In the genomic region with DNA sequence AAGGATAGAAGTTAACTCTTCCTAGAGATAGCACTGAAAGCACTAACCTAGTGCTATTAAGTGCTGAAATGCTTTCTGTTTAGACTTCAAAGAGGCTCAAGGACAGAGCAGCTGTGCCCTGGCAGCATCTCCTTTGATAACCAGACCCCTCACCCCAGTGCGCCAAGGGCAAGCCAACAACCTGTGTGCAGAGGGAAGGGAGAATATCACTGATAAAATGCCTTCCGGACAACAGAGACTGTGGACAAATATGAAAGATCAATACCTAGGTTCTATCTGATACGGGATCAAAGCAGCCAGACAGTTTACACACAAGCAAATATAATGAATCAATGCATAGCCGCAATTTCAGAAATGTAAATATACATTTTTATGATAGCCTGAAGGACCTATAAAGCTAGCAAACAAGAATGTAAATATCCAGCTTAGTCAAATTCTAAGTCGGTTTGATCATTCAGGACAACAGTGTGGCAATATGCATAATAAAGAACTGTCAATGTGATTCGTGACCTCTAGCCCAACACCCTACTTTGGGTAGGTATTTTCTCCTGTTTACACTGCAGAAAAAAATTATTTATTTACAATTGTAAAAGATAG, we compare ENCODE assay signal across 1 cellular context.
TF ChIP-seq lines count a peak whose summit lies in the region.

No MANE protein-coding gene starts in this region.

TF ChIP-seq in HepG2, 621 proteins besides CTCF, POLR2A, EP300 and RAD21 (continued from another document and continues in another):
- TF ChIP-seq THAP8 (CRISPR knock-in tag; IDR thresholded peaks at IDR 0.05; ENCODE audit: borderline replicate concordance): no peak
- peak; percentile 84; the same call in 1 of the 2 replicates for TF ChIP-seq ZNF557 (CRISPR knock-in tag; IDR thresholded peaks at IDR 0.05)
- peak; percentile 97 for TF ChIP-seq SIX4 (CRISPR knock-in tag; IDR thresholded peaks at IDR 0.05)
- TF ChIP-seq ZKSCAN1 (IDR thresholded peaks at IDR 0.05; ENCODE audit: low read length): peak; percentile 65; the same call in 1 of the 2 replicates
- no peak for TF ChIP-seq HNRNPH1 (optimal IDR thresholded peaks at IDR 0.05; ENCODE audit: low read depth, low read length)
- peak; percentile 100 for TF ChIP-seq ZNF609 (CRISPR knock-in tag; IDR thresholded peaks at IDR 0.05; ENCODE audit: borderline replicate concordance)
- TF ChIP-seq MAF1 (CRISPR knock-in tag; IDR thresholded peaks at IDR 0.05; ENCODE audit: borderline replicate concordance): no peak
- TF ChIP-seq GTF3A (CRISPR knock-in tag; conservative IDR thresholded peaks at IDR 0.05): peak; percentile 61; the same call in 1 of the 2 replicates
- TF ChIP-seq ZNF775 (CRISPR knock-in tag; IDR thresholded peaks at IDR 0.05; ENCODE audit: borderline replicate concordance): peak; percentile 87
- no peak; the same call in 1 of the 2 replicates for TF ChIP-seq ZSCAN22 (CRISPR knock-in tag; IDR thresholded peaks at IDR 0.05)
- TF ChIP-seq RORA (CRISPR knock-in tag; IDR thresholded peaks at IDR 0.05): peak; percentile 78
- TF ChIP-seq, protein P1, sequence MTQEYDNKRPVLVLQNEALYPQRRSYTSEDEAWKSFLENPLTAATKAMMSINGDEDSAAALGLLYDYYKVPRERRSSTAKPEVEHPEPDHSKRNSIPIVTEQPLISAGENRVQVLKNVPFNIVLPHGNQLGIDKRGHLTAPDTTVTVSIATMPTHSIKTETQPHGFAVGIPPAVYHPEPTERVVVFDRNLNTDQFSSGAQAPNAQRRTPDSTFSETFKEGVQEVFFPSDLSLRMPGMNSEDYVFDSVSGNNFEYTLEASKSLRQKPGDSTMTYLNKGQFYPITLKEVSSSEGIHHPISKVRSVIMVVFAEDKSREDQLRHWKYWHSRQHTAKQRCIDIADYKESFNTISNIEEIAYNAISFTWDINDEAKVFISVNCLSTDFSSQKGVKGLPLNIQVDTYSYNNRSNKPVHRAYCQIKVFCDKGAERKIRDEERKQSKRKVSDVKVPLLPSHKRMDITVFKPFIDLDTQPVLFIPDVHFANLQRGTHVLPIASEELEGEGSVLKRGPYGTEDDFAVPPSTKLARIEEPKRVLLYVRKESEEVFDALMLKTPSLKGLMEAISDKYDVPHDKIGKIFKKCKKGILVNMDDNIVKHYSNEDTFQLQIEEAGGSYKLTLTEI (CRISPR knock-in tag; conservative IDR thresholded peaks at IDR 0.05): no peak
- peak; percentile 81; the same call in 1 of the 2 replicates for TF ChIP-seq ZNF713 (CRISPR knock-in tag; IDR thresholded peaks at IDR 0.05)
- TF ChIP-seq NFE2L1 (CRISPR knock-in tag; IDR thresholded peaks at IDR 0.05; ENCODE audit: borderline replicate concordance): no peak
- TF ChIP-seq TBX3 (IDR thresholded peaks at IDR 0.05; ENCODE audit: borderline replicate concordance): peak; percentile 100
- TF ChIP-seq, protein P2, sequence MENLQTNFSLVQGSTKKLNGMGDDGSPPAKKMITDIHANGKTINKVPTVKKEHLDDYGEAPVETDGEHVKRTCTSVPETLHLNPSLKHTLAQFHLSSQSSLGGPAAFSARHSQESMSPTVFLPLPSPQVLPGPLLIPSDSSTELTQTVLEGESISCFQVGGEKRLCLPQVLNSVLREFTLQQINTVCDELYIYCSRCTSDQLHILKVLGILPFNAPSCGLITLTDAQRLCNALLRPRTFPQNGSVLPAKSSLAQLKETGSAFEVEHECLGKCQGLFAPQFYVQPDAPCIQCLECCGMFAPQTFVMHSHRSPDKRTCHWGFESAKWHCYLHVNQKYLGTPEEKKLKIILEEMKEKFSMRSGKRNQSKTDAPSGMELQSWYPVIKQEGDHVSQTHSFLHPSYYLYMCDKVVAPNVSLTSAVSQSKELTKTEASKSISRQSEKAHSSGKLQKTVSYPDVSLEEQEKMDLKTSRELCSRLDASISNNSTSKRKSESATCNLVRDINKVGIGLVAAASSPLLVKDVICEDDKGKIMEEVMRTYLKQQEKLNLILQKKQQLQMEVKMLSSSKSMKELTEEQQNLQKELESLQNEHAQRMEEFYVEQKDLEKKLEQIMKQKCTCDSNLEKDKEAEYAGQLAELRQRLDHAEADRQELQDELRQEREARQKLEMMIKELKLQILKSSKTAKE (CRISPR knock-in tag; IDR thresholded peaks at IDR 0.05; ENCODE audit: borderline replicate concordance): peak; percentile 100
- TF ChIP-seq FOXJ3 (CRISPR knock-in tag; IDR thresholded peaks at IDR 0.05; ENCODE audit: borderline replicate concordance): peak; percentile 100
- TF ChIP-seq REXO4 (CRISPR knock-in tag; IDR thresholded peaks at IDR 0.05; ENCODE audit: borderline replicate concordance): no peak
- TF ChIP-seq, protein P3, sequence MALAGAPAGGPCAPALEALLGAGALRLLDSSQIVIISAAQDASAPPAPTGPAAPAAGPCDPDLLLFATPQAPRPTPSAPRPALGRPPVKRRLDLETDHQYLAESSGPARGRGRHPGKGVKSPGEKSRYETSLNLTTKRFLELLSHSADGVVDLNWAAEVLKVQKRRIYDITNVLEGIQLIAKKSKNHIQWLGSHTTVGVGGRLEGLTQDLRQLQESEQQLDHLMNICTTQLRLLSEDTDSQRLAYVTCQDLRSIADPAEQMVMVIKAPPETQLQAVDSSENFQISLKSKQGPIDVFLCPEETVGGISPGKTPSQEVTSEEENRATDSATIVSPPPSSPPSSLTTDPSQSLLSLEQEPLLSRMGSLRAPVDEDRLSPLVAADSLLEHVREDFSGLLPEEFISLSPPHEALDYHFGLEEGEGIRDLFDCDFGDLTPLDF (CRISPR knock-in tag; IDR thresholded peaks at IDR 0.05): peak; percentile 10; the same call in 1 of the 2 replicates
- no peak for TF ChIP-seq AKNA (CRISPR knock-in tag; IDR thresholded peaks at IDR 0.05; ENCODE audit: borderline replicate concordance)
- TF ChIP-seq ZNF746 (CRISPR knock-in tag; IDR thresholded peaks at IDR 0.05): peak; percentile 99
- no peak for TF ChIP-seq ATAD3A (CRISPR knock-in tag; IDR thresholded peaks at IDR 0.05)
- TF ChIP-seq ZHX2 (IDR thresholded peaks at IDR 0.05; ENCODE audit: low read depth): peak; percentile 53; the same call in 1 of the 2 replicates
- peak; percentile 92; the same call in 1 of the 2 replicates for TF ChIP-seq ZHX2 (CRISPR knock-in tag; IDR thresholded peaks at IDR 0.05; ENCODE audit: borderline replicate concordance)
- TF ChIP-seq, protein P4, sequence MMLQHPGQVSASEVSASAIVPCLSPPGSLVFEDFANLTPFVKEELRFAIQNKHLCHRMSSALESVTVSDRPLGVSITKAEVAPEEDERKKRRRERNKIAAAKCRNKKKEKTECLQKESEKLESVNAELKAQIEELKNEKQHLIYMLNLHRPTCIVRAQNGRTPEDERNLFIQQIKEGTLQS (CRISPR knock-in tag; IDR thresholded peaks at IDR 0.05): peak; percentile 87
- TF ChIP-seq PRMT3 (CRISPR knock-in tag; IDR thresholded peaks at IDR 0.05; ENCODE audit: borderline replicate concordance, low read depth): peak; percentile 65; the same call in 1 of the 2 replicates
- TF ChIP-seq ZSCAN9 (CRISPR knock-in tag; IDR thresholded peaks at IDR 0.05; ENCODE audit: borderline replicate concordance): peak; percentile 91
